Comparison of ENCODE assay signal across 1 cellular context in the genomic region with DNA sequence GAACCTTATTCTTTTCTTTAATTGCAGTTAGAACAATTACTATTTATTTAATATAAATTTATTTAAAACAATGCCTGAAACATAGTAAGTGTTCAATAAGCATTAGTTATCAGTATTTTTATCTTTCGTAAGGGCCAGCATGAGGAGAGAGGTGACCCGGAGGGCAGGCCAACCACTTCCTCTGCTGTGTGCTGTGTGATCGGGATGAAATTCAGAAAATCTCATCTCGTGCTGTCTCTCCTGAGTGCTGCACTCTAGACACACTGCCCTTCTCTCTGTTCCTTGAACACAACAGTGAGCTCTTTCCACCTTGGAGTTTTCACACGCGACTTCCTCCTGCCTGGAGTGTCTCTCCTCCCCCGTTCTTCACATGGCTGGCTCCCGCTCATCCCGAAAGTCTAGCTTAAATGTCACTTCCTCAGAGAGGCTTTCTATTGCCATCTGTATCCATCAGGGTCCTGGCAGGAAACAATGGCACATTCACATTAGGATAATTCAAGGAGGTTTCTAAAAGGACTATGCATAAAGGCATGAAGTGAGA.
TF ChIP-seq lines count a peak whose summit lies in the region.

No MANE protein-coding gene starts in this region.

TF ChIP-seq in GM23338, 12 proteins besides CTCF, POLR2A, EP300 and RAD21 (continued from another document):
- TF ChIP-seq, protein P1, sequence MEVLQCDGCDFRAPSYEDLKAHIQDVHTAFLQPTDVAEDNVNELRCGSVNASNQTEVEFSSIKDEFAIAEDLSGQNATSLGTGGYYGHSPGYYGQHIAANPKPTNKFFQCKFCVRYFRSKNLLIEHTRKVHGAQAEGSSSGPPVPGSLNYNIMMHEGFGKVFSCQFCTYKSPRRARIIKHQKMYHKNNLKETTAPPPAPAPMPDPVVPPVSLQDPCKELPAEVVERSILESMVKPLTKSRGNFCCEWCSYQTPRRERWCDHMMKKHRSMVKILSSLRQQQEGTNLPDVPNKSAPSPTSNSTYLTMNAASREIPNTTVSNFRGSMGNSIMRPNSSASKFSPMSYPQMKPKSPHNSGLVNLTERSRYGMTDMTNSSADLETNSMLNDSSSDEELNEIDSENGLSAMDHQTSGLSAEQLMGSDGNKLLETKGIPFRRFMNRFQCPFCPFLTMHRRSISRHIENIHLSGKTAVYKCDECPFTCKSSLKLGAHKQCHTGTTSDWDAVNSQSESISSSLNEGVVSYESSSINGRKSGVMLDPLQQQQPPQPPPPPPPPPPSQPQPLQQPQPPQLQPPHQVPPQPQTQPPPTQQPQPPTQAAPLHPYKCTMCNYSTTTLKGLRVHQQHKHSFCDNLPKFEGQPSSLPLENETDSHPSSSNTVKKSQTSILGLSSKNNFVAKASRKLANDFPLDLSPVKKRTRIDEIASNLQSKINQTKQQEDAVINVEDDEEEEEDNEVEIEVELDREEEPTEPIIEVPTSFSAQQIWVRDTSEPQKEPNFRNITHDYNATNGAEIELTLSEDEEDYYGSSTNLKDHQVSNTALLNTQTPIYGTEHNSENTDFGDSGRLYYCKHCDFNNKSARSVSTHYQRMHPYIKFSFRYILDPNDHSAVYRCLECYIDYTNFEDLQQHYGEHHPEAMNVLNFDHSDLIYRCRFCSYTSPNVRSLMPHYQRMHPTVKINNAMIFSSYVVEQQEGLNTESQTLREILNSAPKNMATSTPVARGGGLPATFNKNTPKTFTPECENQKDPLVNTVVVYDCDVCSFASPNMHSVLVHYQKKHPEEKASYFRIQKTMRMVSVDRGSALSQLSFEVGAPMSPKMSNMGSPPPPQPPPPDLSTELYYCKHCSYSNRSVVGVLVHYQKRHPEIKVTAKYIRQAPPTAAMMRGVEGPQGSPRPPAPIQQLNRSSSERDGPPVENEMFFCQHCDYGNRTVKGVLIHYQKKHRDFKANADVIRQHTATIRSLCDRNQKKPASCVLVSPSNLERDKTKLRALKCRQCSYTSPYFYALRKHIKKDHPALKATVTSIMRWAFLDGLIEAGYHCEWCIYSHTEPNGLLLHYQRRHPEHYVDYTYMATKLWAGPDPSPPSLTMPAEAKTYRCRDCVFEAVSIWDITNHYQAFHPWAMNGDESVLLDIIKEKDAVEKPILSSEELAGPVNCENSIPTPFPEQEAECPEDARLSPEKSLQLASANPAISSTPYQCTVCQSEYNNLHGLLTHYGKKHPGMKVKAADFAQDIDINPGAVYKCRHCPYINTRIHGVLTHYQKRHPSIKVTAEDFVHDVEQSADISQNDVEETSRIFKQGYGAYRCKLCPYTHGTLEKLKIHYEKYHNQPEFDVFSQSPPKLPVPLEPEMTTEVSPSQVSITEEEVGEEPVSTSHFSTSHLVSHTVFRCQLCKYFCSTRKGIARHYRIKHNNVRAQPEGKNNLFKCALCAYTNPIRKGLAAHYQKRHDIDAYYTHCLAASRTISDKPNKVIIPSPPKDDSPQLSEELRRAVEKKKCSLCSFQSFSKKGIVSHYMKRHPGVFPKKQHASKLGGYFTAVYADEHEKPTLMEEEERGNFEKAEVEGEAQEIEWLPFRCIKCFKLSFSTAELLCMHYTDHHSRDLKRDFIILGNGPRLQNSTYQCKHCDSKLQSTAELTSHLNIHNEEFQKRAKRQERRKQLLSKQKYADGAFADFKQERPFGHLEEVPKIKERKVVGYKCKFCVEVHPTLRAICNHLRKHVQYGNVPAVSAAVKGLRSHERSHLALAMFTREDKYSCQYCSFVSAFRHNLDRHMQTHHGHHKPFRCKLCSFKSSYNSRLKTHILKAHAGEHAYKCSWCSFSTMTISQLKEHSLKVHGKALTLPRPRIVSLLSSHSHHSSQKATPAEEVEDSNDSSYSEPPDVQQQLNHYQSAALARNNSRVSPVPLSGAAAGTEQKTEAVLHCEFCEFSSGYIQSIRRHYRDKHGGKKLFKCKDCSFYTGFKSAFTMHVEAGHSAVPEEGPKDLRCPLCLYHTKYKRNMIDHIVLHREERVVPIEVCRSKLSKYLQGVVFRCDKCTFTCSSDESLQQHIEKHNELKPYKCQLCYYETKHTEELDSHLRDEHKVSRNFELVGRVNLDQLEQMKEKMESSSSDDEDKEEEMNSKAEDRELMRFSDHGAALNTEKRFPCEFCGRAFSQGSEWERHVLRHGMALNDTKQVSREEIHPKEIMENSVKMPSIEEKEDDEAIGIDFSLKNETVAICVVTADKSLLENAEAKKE (CRISPR knock-in tag; IDR thresholded peaks at IDR 0.05), result no peak
- TF ChIP-seq EZH2 (IDR thresholded peaks at IDR 0.05; ENCODE audit: low read depth, unreplicated experiment), result no peak
- TF ChIP-seq EZH2phosphoT487 (IDR thresholded peaks at IDR 0.05; ENCODE audit: unreplicated experiment), result no peak
